ENCODE assay signal across 12 cellular contexts in the genomic region with DNA sequence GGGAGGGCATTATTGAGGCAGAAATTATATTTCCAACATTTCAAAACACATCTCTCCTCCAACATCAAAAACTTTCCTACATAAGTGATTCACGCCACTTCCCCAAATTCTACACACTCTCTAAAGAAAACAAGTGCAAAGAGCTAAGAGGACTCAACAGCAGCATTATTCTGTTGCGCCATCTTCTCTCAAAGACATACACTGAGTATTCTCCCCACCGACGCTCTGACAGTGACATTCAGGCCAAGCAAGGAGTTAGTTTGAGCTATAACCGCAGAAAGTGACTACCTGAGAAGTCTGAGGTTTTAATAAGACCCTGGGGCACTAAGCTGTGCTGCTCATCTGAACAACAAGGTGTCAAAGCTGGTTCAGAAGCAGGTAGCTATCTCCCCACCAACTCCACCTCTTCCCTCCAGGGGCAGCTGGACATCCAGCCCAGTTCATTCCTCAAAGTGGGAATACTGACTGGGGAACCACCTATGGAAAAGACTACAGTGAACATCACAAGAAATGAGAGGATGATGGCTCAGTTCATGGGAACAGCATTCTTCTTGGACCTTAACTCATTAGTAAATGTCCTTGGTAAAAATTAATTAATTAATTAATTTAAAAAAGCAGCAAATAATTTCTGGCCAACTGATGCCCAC.
DNase-seq lines count a peak whose midpoint lies in the region; ATAC-seq, FAIRE-seq and TF ChIP-seq lines count a peak whose summit lies in the region.
"Had no signal": no experiment of that assay in that cellular context is flagged by ENCODE, and none has a peak within 500 bp of the region (broad histone marks: within the 10 kb centered on the region; RNA-seq: fewer than 3 reads in every experiment).

No MANE protein-coding gene starts in this region.

- H3K27ac Mint-ChIP-seq in activated CD8-positive, alpha-beta memory T cell treated with anti-CD3 and anti-CD28 coated beads, Interleukin-2, amount 10 ng/mL, durations not matched to agents 7 days and 5 days: no peak overlapping the region
- H3K27ac Mint-ChIP-seq: activated CD4-positive, alpha-beta memory T cell treated with anti-CD3 and anti-CD28 coated beads for 36 hours had no signal

- H3K27me3 ChIP-seq in SU-DHL-6 (ENCODE audit: low read length): no peaks in the 10 kb centered on the region
- H3K27me3 ChIP-seq: brain microvascular endothelial cell had no signal

- H3K9me3 ChIP-seq in SU-DHL-6 (ENCODE audit: insufficient read depth, low read length): no peaks in the 10 kb centered on the region

- FAIRE-seq in GM12892 (lab: Jason Lieb, UNC): no peak
- FAIRE-seq in D721Med (lab: Jason Lieb, UNC): no peak

- peak overlapping the region; percentile 27; the same call in 1 of the 2 replicates for H3K9ac ChIP-seq in SU-DHL-6 (ENCODE audit: low read length)

- H3K9me2 ChIP-seq in SU-DHL-6 (replicated peaks; ENCODE audit: insufficient read depth, low read length): no peaks in the 10 kb centered on the region

- no peaks in the 10 kb centered on the region for H3K36me3 ChIP-seq in SU-DHL-6 (ENCODE audit: low read length)

- no peak overlapping the region for H3K4me3 Mint-ChIP-seq in activated CD8-positive, alpha-beta memory T cell treated with anti-CD3 and anti-CD28 coated beads, Interleukin-2, amount 10 ng/mL, durations not matched to agents 7 days and 5 days
- H3K4me3 Mint-ChIP-seq: activated CD4-positive, alpha-beta memory T cell treated with anti-CD3 and anti-CD28 coated beads for 36 hours had no signal

- H3K27ac ChIP-seq in SU-DHL-6 (ENCODE audit: low read depth, low read length): peak overlapping the region; percentile 85
- H3K27ac ChIP-seq: brain microvascular endothelial cell had no signal

- no peaks in the 10 kb centered on the region for H3K27me3 Mint-ChIP-seq in activated CD8-positive, alpha-beta memory T cell treated with anti-CD3 and anti-CD28 coated beads, Interleukin-2, amount 10 ng/mL, durations not matched to agents 7 days and 5 days
- H3K27me3 Mint-ChIP-seq: activated CD4-positive, alpha-beta memory T cell treated with anti-CD3 and anti-CD28 coated beads for 36 hours had no signal

- no peaks in the 10 kb centered on the region for H3K9me3 Mint-ChIP-seq in activated CD8-positive, alpha-beta memory T cell treated with anti-CD3 and anti-CD28 coated beads, Interleukin-2, amount 10 ng/mL, durations not matched to agents 7 days and 5 days (ENCODE audit: low read depth)
- H3K9me3 Mint-ChIP-seq: activated CD4-positive, alpha-beta memory T cell treated with anti-CD3 and anti-CD28 coated beads for 36 hours had no signal

- no peaks in the 10 kb centered on the region for H3K79me2 ChIP-seq in SU-DHL-6 (ENCODE audit: insufficient read depth, low read length)

- H4K20me1 ChIP-seq in SU-DHL-6 (ENCODE audit: low read depth, low read length): no peaks in the 10 kb centered on the region

- DNase-seq in GM12892 (ENCODE audit: insufficient read length) (no peak), NCI-H2196 (lab: John Stamatoyannopoulos, UW; ENCODE audit: unreplicated experiment) (no peak), D721Med (ENCODE audit: insufficient read length, low spot score) (no peak), DMS53 treated with DMSO at 0.1 percent for 48 hours (lab: John Stamatoyannopoulos, UW; ENCODE audit: unreplicated experiment) (no peak)
- DNase-seq in activated CD8-positive, alpha-beta memory T cell treated with anti-CD3 and anti-CD28 coated beads, Interleukin-2, amount 10 ng/mL, durations not matched to agents 7 days and 5 days: no peak
- DNase-seq: activated CD4-positive, alpha-beta memory T cell treated with anti-CD3 and anti-CD28 coated beads for 36 hours; brain microvascular endothelial cell; C1 segment of cervical spinal cord; foreskin melanocyte had no signal

- H2AFZ ChIP-seq in SU-DHL-6 (ENCODE audit: low read depth, low read length, severe bottlenecking): peak overlapping the region; percentile 2

- ATAC-seq in GM21367 (IDR thresholded peaks at IDR 0.05; ENCODE audit: unreplicated experiment): peak; percentile 47
- ATAC-seq in HG03135 (IDR thresholded peaks at IDR 0.05; ENCODE audit: unreplicated experiment): peak; percentile 44
- no peak for ATAC-seq in activated CD8-positive, alpha-beta memory T cell treated with anti-CD3 and anti-CD28 coated beads, Interleukin-2, amount 10 ng/mL, durations not matched to agents 7 days and 5 days

- CTCF ChIA-PET in activated CD8-positive, alpha-beta memory T cell treated with anti-CD3 and anti-CD28 coated beads, Interleukin-2, amount 10 ng/mL, durations not matched to agents 7 days and 5 days (lab: Charles Lee): interaction anchor here (1.2 kb wide), 1 partner anchor 31 kb away, joined by 3 read pairs; no protein-coding TSS in a partner anchor

- no peak overlapping the region for H3K4me3 ChIP-seq in SU-DHL-6 (ENCODE audit: insufficient read depth, low read length, poor library complexity, severe bottlenecking)

- peak; percentile 60 for TF ChIP-seq POLR2A in GM12892 (IDR thresholded peaks at IDR 0.05; ENCODE audit: low read depth, low read length)

- no peaks in the 10 kb centered on the region for H3K36me3 Mint-ChIP-seq in activated CD8-positive, alpha-beta memory T cell treated with anti-CD3 and anti-CD28 coated beads, Interleukin-2, amount 10 ng/mL, durations not matched to agents 7 days and 5 days
- H3K36me3 Mint-ChIP-seq: activated CD4-positive, alpha-beta memory T cell treated with anti-CD3 and anti-CD28 coated beads for 36 hours had no signal

- H3F3A ChIP-seq in SU-DHL-6 (ENCODE audit: insufficient read depth): 0 out of 2 replicates have a peak, but pooled peaks cover 12% of the 10 kb centered on the region

- TF ChIP-seq CTCF in SU-DHL-6 (IDR thresholded peaks at IDR 0.05; ENCODE audit: insufficient read depth, low read length, poor library complexity, severe bottlenecking) (no peak), D721Med (IDR thresholded peaks at IDR 0.05; ENCODE audit: insufficient read depth, missing control alignments) (no peak)

- H3K4me1 Mint-ChIP-seq in activated CD8-positive, alpha-beta memory T cell treated with anti-CD3 and anti-CD28 coated beads, Interleukin-2, amount 10 ng/mL, durations not matched to agents 7 days and 5 days: peaks cover 6% of the 10 kb centered on the region

- H3K4me2 ChIP-seq in SU-DHL-6 (ENCODE audit: low read depth, low read length, poor library complexity, severe bottlenecking): peak overlapping the region; percentile 49
